In genomic region chr5:43244823-43245565, GRCh38 we compare ENCODE assay signal across 13 cellular contexts. TPM values are rescaled to one million over a fixed set of nuclear protein-coding genes. Genes with fewer than 3 reads are reported as not detected.
DNase-seq lines count a peak whose midpoint lies in the region; ATAC-seq and TF ChIP-seq lines count a peak whose summit lies in the region.
"Had no signal": no experiment of that assay in that cellular context is flagged by ENCODE, and none has a peak within 500 bp of the region (broad histone marks: within the 10 kb centered on the region; RNA-seq: fewer than 3 reads in every experiment).

No MANE protein-coding gene starts in this region.

- in situ Hi-C loops in GM13976 (cut with MboI; ENCODE audit: low sequenced_read_pairs, unreplicated experiment), result no loop called here
- in situ Hi-C loops in transverse colon (cut with MboI; ENCODE audit: low pct_ligation_motif_present in 1 of 4, low pct_unique_long_range_greater_than_20kb in 1 of 4, low sequenced_read_pairs in 3 of 4), result no loop called here

- no peaks in the 10 kb centered on the region for H3K4me1 ChIP-seq in transverse colon
- H3K4me1 ChIP-seq: BLaER1 treated with 17β-estradiol and CSF1 and Interleukin-3, amounts not matched to agents 10 nM and 100 nM had no signal

- H3K27me3 Mint-ChIP-seq in activated CD8-positive, alpha-beta T cell treated with anti-CD3 and anti-CD28 coated beads for 36 hours, result peaks cover 11% of the 10 kb centered on the region

- DNase-seq in GM13976 (ENCODE audit: low spot score), result peak; percentile 68
- no peak for DNase-seq in Right ventricle myocardium inferior (ENCODE audit: missing footprints)
- no peak for DNase-seq in left cardiac atrium
- no peak for DNase-seq in activated CD8-positive, alpha-beta T cell treated with anti-CD3 and anti-CD28 coated beads for 36 hours
- no peak for DNase-seq in transverse colon
- DNase-seq: activated CD4-positive, alpha-beta T cell treated with anti-CD3 and anti-CD28 coated beads, Interleukin-2, amount 10 ng/mL, durations not matched to agents 7 days and 5 days; activated naive CD8-positive, alpha-beta T cell treated with anti-CD3 and anti-CD28 coated beads, Interleukin-2, amount 50 U/mL, for 24 hours; NCI-H2171 treated with DMSO at 0.1 percent for 48 hours; RPMI8226 had no signal

- TF ChIP-seq POLR2A in transverse colon (IDR thresholded peaks at IDR 0.05), result no peak

- no peak for TF ChIP-seq EP300 in transverse colon (IDR thresholded peaks at IDR 0.05; ENCODE audit: low read depth)

- TF ChIP-seq CTCF in GM13976 (IDR thresholded peaks at IDR 0.05; ENCODE audit: borderline replicate concordance, control extremely low read depth, extremely low read depth, insufficient read depth, missing control alignments), result no peak
- no peak for TF ChIP-seq CTCF in activated CD8-positive, alpha-beta T cell treated with anti-CD3 and anti-CD28 coated beads for 36 hours (IDR thresholded peaks at IDR 0.05)
- no peak for TF ChIP-seq CTCF in transverse colon (IDR thresholded peaks at IDR 0.05)

- no peak overlapping the region for H3K4me3 ChIP-seq in transverse colon
- H3K4me3 ChIP-seq: BLaER1 treated with 17β-estradiol and CSF1 and Interleukin-3, amounts not matched to agents 10 nM and 100 nM had no signal

- ATAC-seq in GM19397 (IDR thresholded peaks at IDR 0.05; ENCODE audit: unreplicated experiment) (peak; percentile 66), HG02870 (IDR thresholded peaks at IDR 0.05; ENCODE audit: unreplicated experiment) (peak; percentile 78), HG03558 (IDR thresholded peaks at IDR 0.05; ENCODE audit: extremely low read depth, unreplicated experiment) (peak; percentile 72), Right ventricle myocardium inferior (no peak), left cardiac atrium (no peak)
- ATAC-seq in activated CD8-positive, alpha-beta T cell treated with anti-CD3 and anti-CD28 coated beads for 36 hours, result no peak
- ATAC-seq: activated naive CD8-positive, alpha-beta T cell treated with anti-CD3 and anti-CD28 coated beads, Interleukin-2, amount 50 U/mL, for 24 hours had no signal

- no peaks in the 10 kb centered on the region for H3K36me3 Mint-ChIP-seq in activated CD8-positive, alpha-beta T cell treated with anti-CD3 and anti-CD28 coated beads for 36 hours (ENCODE audit: low read depth)

- intact Hi-C loops in Right ventricle myocardium inferior (cut with DNase I), result no loop called here
- intact Hi-C loops in left cardiac atrium (cut with DNase I), result no loop called here
- intact Hi-C loops in activated CD8-positive, alpha-beta T cell treated with anti-CD3 and anti-CD28 coated beads for 36 hours (cut with micrococcal nuclease), result no loop called here
- intact Hi-C loops in transverse colon (cut with DNase I; ENCODE audit: low total_unique reads), result no loop called here

- 56 to 76% methylated on average over 4 to 11 of the region's 11 CpGs for WGBS in transverse colon (ENCODE audit: low coverage in 1 of 2), 2 donors

- H3K27ac Mint-ChIP-seq in activated CD8-positive, alpha-beta T cell treated with anti-CD3 and anti-CD28 coated beads for 36 hours, result no peak overlapping the region
- H3K27ac Mint-ChIP-seq: activated CD4-positive, alpha-beta T cell treated with anti-CD3 and anti-CD28 coated beads, Interleukin-2, amount 10 ng/mL, durations not matched to agents 7 days and 5 days; activated naive CD8-positive, alpha-beta T cell treated with anti-CD3 and anti-CD28 coated beads, Interleukin-2, amount 50 U/mL, for 24 hours had no signal

- no peak overlapping the region for H3K27ac ChIP-seq in transverse colon
- H3K27ac ChIP-seq: BLaER1 treated with 17β-estradiol and CSF1 and Interleukin-3, amounts not matched to agents 10 nM and 100 nM had no signal

- H3K9me3 ChIP-seq in transverse colon, result no peaks in the 10 kb centered on the region
- H3K9me3 ChIP-seq: BLaER1 treated with 17β-estradiol and CSF1 and Interleukin-3, amounts not matched to agents 10 nM and 100 nM had no signal

- H3K27me3 ChIP-seq in transverse colon, result no peaks in the 10 kb centered on the region
- H3K27me3 ChIP-seq: BLaER1 treated with 17β-estradiol and CSF1 and Interleukin-3, amounts not matched to agents 10 nM and 100 nM had no signal

- CTCF ChIA-PET in activated CD8-positive, alpha-beta T cell treated with anti-CD3 and anti-CD28 coated beads for 36 hours (lab: Charles Lee), result no interaction called here

- H3K9me3 Mint-ChIP-seq in activated CD8-positive, alpha-beta T cell treated with anti-CD3 and anti-CD28 coated beads for 36 hours, result no peaks in the 10 kb centered on the region
- H3K9me3 Mint-ChIP-seq: activated CD4-positive, alpha-beta T cell treated with anti-CD3 and anti-CD28 coated beads, Interleukin-2, amount 10 ng/mL, durations not matched to agents 7 days and 5 days; activated naive CD8-positive, alpha-beta T cell treated with anti-CD3 and anti-CD28 coated beads, Interleukin-2, amount 50 U/mL, for 24 hours had no signal

- H3K4me1 Mint-ChIP-seq in activated CD8-positive, alpha-beta T cell treated with anti-CD3 and anti-CD28 coated beads for 36 hours (ENCODE audit: low read depth), result peaks cover 4% of the 10 kb centered on the region
- H3K4me1 Mint-ChIP-seq: activated naive CD8-positive, alpha-beta T cell treated with anti-CD3 and anti-CD28 coated beads, Interleukin-2, amount 50 U/mL, for 24 hours had no signal

- no peak overlapping the region for H3K4me3 Mint-ChIP-seq in activated CD8-positive, alpha-beta T cell treated with anti-CD3 and anti-CD28 coated beads for 36 hours
- H3K4me3 Mint-ChIP-seq: activated CD4-positive, alpha-beta T cell treated with anti-CD3 and anti-CD28 coated beads, Interleukin-2, amount 10 ng/mL, durations not matched to agents 7 days and 5 days; activated naive CD8-positive, alpha-beta T cell treated with anti-CD3 and anti-CD28 coated beads, Interleukin-2, amount 50 U/mL, for 24 hours had no signal

- POLR2A ChIA-PET in activated CD8-positive, alpha-beta T cell treated with anti-CD3 and anti-CD28 coated beads for 36 hours (lab: Charles Lee), result no interaction called here

- H3K36me3 ChIP-seq in transverse colon, result no peaks in the 10 kb centered on the region
- H3K36me3 ChIP-seq: BLaER1 treated with 17β-estradiol and CSF1 and Interleukin-3, amounts not matched to agents 10 nM and 100 nM had no signal

RNA-seq across cellular contexts. Expression of gene NIM1K, which starts 53.0 kb away (rescaled TPM):
- total RNA-seq in Right ventricle myocardium inferior (0.14 TPM), left cardiac atrium (under 1 TPM; 0.34 to 0.91 TPM), transverse colon (under 1 TPM in 1 of 4 donors, not detected in 3; 0.32 TPM)
- total RNA-seq in activated CD8-positive, alpha-beta T cell treated with anti-CD3 and anti-CD28 coated beads for 36 hours, result 1 to 10 TPM; 2.1 to 3.2 TPM

Comparison
In these comparisons a context has a peak if more than half of its experiments do, and no peak if none do; other contexts are left out.
1. ATAC-seq: peak in GM19397 (single experiment), HG02870 (single experiment) and HG03558 (single experiment); none in Right ventricle myocardium inferior (single experiment), left cardiac atrium (0 of 2) and activated CD8-positive, alpha-beta T cell treated with anti-CD3 and anti-CD28 coated beads for 36 hours (single experiment).